Comparison of ENCODE assay signal across 24 cellular contexts in the genomic region with DNA sequence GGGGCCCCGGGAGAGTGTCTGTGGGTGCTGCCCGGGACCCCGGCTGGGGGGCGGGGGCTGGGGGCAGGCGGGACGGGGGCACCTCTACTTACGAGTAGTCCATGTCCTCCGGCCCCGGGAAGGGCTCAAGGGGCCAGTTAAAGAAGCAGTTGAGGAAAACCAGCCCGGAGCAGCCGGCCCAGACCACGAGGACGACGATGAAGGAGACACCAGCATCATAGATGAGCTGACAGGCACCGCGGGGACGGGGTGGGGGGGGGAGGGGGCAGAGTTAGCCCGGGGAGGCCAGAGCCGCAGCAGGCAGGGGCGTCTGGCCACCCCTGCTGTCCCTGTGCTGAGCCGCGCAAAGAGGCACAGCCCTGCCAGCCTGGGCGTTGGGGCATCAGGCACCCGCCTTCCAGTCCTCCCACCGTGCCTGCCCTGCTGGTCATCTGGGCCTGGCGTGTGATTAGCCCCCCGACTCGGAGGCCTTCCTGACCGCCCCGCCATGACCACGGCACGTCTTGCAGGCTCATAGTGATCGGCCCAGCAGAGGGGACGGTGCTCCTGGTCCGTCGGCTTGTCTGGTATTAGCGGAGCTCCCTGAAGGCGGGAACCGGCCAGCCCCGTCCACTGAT. TPM values are rescaled to one million over a fixed set of nuclear protein-coding genes. Genes with fewer than 3 reads are reported as not detected.
DNase-seq lines count a peak whose midpoint lies in the region; ATAC-seq, FAIRE-seq and TF ChIP-seq lines count a peak whose summit lies in the region.
"Had no signal": no experiment of that assay in that cellular context is flagged by ENCODE, and none has a peak within 500 bp of the region (broad histone marks: within the 10 kb centered on the region; RNA-seq: fewer than 3 reads in every experiment).

No MANE protein-coding gene starts in this region.

- FAIRE-seq in GM12878 (lab: Jason Lieb, UNC): no peak

- POLR2A ChIA-PET in GM12878 (lab: Charles Lee): interaction anchor here (0.8 to 0.9 kb wide), 2 partner anchors 12 to 15 kb away, joined by 4 read pairs; no protein-coding TSS in a partner anchor

- CTCF ChIA-PET in GM12878 (lab: Yijun Ruan, JAX): interaction anchor here (2.0 to 2.7 kb wide), 2 partner anchors 17 to 38 kb away, joined by 6 to 9 read pairs; no protein-coding TSS in a partner anchor

- TF ChIP-seq CTCF in KMS-11 (conservative IDR thresholded peaks at IDR 0.05; ENCODE audit: low read depth, low read length): no peak
- no peak for TF ChIP-seq CTCF in GM12878 (IDR thresholded peaks at IDR 0.05 in 2 of 3, conservative IDR thresholded peaks at IDR 0.05 in 1 of 3; ENCODE audit: control insufficient read depth in 2 of 3, extremely low read depth in 1 of 3, insufficient read depth in 1 of 3, low read depth in 3 of 3, low read length in 3 of 3)
- no peak for TF ChIP-seq CTCF in gastrocnemius medialis (IDR thresholded peaks at IDR 0.05 in 4 of 5, conservative IDR thresholded peaks at IDR 0.05 in 1 of 5)
- TF ChIP-seq CTCF in tibial nerve (IDR thresholded peaks at IDR 0.05): no peak
- no peak for TF ChIP-seq CTCF in body of pancreas (IDR thresholded peaks at IDR 0.05)

- TF ChIP-seq POLR2A in GM12878 (IDR thresholded peaks at IDR 0.05; ENCODE audit: low read depth, low read length) (no peak), gastrocnemius medialis (IDR thresholded peaks at IDR 0.05) (no peak), tibial nerve (IDR thresholded peaks at IDR 0.05) (no peak), body of pancreas (IDR thresholded peaks at IDR 0.05) (no peak)

- peak overlapping the region; percentile 87 to 98 (median 95) for H3K4me2 ChIP-seq in BLaER1 treated with 17β-estradiol and CSF1 and Interleukin-3, amounts not matched to agents 10 nM and 100 nM
- no peak overlapping the region; the same call in 1 of the 2 replicates for H3K4me2 ChIP-seq in KMS-11
- no peak overlapping the region for H3K4me2 ChIP-seq in GM12878 (ENCODE audit: control insufficient read depth, insufficient read depth)

- peak overlapping the region in 10 of 11 experiments; percentile 79 to 99 (median 92); a peak in 20 of 22 replicates for H3K27ac ChIP-seq in BLaER1 treated with 17β-estradiol and CSF1 and Interleukin-3, amounts not matched to agents 10 nM and 100 nM
- H3K27ac ChIP-seq in KMS-11: peak overlapping the region; percentile 76; the same call in 1 of the 2 replicates
- no peak overlapping the region for H3K27ac ChIP-seq in GM12878 (ENCODE audit: control insufficient read depth, insufficient read depth)
- peak overlapping the region; percentile 91 to 98 (median 96) for H3K27ac ChIP-seq in gastrocnemius medialis
- no peak overlapping the region for H3K27ac ChIP-seq in tibial nerve
- no peak overlapping the region for H3K27ac ChIP-seq in body of pancreas
- H3K27ac ChIP-seq: cardiac muscle cell, colonic mucosa, foreskin keratinocyte had no signal

- H3K79me2 ChIP-seq in KMS-11 (ENCODE audit: insufficient read depth, low read depth) (no peaks in the 10 kb centered on the region), GM12878 (ENCODE audit: control insufficient read depth, insufficient read depth, low read length) (no peaks in the 10 kb centered on the region; the same call in 1 of the 2 replicates)

- no peaks in the 10 kb centered on the region for H3K9me3 ChIP-seq in BLaER1 treated with 17β-estradiol and CSF1 and Interleukin-3, amounts not matched to agents 10 nM and 100 nM (replicated peaks in 1 of 11)
- H3K9me3 ChIP-seq in GM12878 (replicated peaks; ENCODE audit: control insufficient read depth, insufficient read depth, low read length) (no peaks in the 10 kb centered on the region), gastrocnemius medialis (no peaks in the 10 kb centered on the region), tibial nerve (no peaks in the 10 kb centered on the region), body of pancreas (no peaks in the 10 kb centered on the region)
- H3K9me3 ChIP-seq: colonic mucosa, prostate gland, upper lobe of left lung had no signal

- RAD21 ChIA-PET in GM12878 (lab: Charles Lee; ENCODE audit: unreplicated experiment): interaction anchor here (0.9 to 3.2 kb wide), 3 partner anchors 15 to 39 kb away, joined by 3 to 20 read pairs (median 4); no protein-coding TSS in a partner anchor

- H4K20me1 ChIP-seq in BLaER1 treated with 17β-estradiol and CSF1 and Interleukin-3, amounts not matched to agents 10 nM and 100 nM: no peaks in the 10 kb centered on the region; a peak in 1 of 22 replicates
- no peaks in the 10 kb centered on the region for H4K20me1 ChIP-seq in KMS-11 (ENCODE audit: insufficient read depth)
- no peaks in the 10 kb centered on the region for H4K20me1 ChIP-seq in GM12878 (ENCODE audit: control insufficient read depth, insufficient read depth)

- in situ Hi-C loops in GM12878 (cut with MboI): no loop called here
- in situ Hi-C loops in gastrocnemius medialis (cut with MboI; ENCODE audit: low sequenced_read_pairs in 4 of 4): no loop called here
- in situ Hi-C loops in G401 (cut with HindIII; ENCODE audit: low sequenced_read_pairs): no loop called here

- H3K9ac ChIP-seq in BLaER1 treated with 17β-estradiol and CSF1 and Interleukin-3, amounts not matched to agents 10 nM and 100 nM: peak overlapping the region in 10 of 11 experiments; percentile 68 to 93 (median 82); a peak in 18 of 22 replicates
- no peak overlapping the region for H3K9ac ChIP-seq in KMS-11
- no peak overlapping the region for H3K9ac ChIP-seq in GM12878 (ENCODE audit: control insufficient read depth, insufficient read depth, low read length)

- over 99% methylated on average over 21 of the region's 40 CpGs for WGBS in GM12878 (ENCODE audit: insufficient coverage, insufficient replicate concordance, low lambda C conversion rate, missing lambda C conversion rate)
- 84 to 85% methylated on average over 30 to 32 of the region's 40 CpGs for WGBS in tibial nerve, 2 donors
- 91 to 100% methylated on average over 12 to 35 of the region's 40 CpGs for WGBS in body of pancreas, 2 donors

- H3K27me3 ChIP-seq in BLaER1 treated with 17β-estradiol and CSF1 and Interleukin-3, amounts not matched to agents 10 nM and 100 nM: no peaks in the 10 kb centered on the region
- H3K27me3 ChIP-seq in KMS-11 (ENCODE audit: insufficient read depth, low read depth) (no peaks in the 10 kb centered on the region), GM12878 (replicated peaks in 1 of 2; ENCODE audit: control insufficient read depth in 2 of 2, insufficient read depth in 2 of 2, low read length in 1 of 2) (no peaks in the 10 kb centered on the region), gastrocnemius medialis (no peaks in the 10 kb centered on the region), tibial nerve (no peaks in the 10 kb centered on the region), body of pancreas (no peaks in the 10 kb centered on the region)
- H3K27me3 ChIP-seq: cardiac muscle cell, colonic mucosa, foreskin keratinocyte, upper lobe of left lung had no signal

- no peak for TF ChIP-seq RAD21 in GM12878 (IDR thresholded peaks at IDR 0.05; ENCODE audit: insufficient read depth, low read depth, low read length)

- no TSS peak for BruUV-seq in GM12878 (replicated peaks; lab: Mats Ljungman, UMichigan)

- ATAC-seq in GM12878 (no peak), gastrocnemius medialis (no peak), body of pancreas (no peak)
- ATAC-seq: activated T-helper 17 cell treated with anti-CD3 and anti-CD28 coated beads, Interleukin-2, amount 50 U/mL, for 72 hours; foreskin keratinocyte; left colon; T-helper 17 cell had no signal

- H3K4me3 ChIP-seq in BLaER1 treated with 17β-estradiol and CSF1 and Interleukin-3, amounts not matched to agents 10 nM and 100 nM: peak overlapping the region in 7 of 10 experiments; percentile 28 to 61 (median 51); a peak in 12 of 20 replicates
- no peak overlapping the region for H3K4me3 ChIP-seq in KMS-11 (IDR thresholded peaks at IDR 0.05; ENCODE audit: insufficient read depth, low read depth, low read length)
- H3K4me3 ChIP-seq in GM12878: no peak overlapping the region
- no peak overlapping the region for H3K4me3 ChIP-seq in gastrocnemius medialis
- H3K4me3 ChIP-seq in tibial nerve: no peak overlapping the region
- no peak overlapping the region for H3K4me3 ChIP-seq in body of pancreas
- H3K4me3 ChIP-seq: cardiac muscle cell, colonic mucosa, prostate gland, upper lobe of left lung had no signal

- peaks cover 94 to 100% (median 97%) of the 10 kb centered on the region in 10 experiments for H3K4me1 ChIP-seq in BLaER1 treated with 17β-estradiol and CSF1 and Interleukin-3, amounts not matched to agents 10 nM and 100 nM
- H3K4me1 ChIP-seq in KMS-11 (ENCODE audit: low read depth, poor library complexity, severe bottlenecking) (peaks cover 59% of the 10 kb centered on the region), GM12878 (ENCODE audit: control insufficient read depth, insufficient read depth, low read length) (peaks cover 13% of the 10 kb centered on the region), gastrocnemius medialis (peaks cover 64 to 66% of the 10 kb centered on the region in 2 donors), tibial nerve (peaks cover 0 to 18% (median 12%) of the 10 kb centered on the region in 4 donors), body of pancreas (peaks cover 7% of the 10 kb centered on the region)
- H3K4me1 ChIP-seq: prostate gland had no signal

- DNase-seq in GM12878 (ENCODE audit: low read depth, low spot score): no peak
- no peak for DNase-seq in gastrocnemius medialis
- no peak for DNase-seq in G401 (ENCODE audit: low spot score)
- no peak for DNase-seq in tibial nerve (ENCODE audit: low spot score in 2 of 2)
- no peak for DNase-seq in body of pancreas
- DNase-seq in NCI-H187 treated with DMSO at 0.1 percent for 48 hours (lab: John Stamatoyannopoulos, UW): no peak
- DNase-seq: activated CD4-positive, alpha-beta memory T cell treated with anti-CD3 and anti-CD28 coated beads, Interleukin-2, amount 10 ng/mL, durations not matched to agents 7 days and 5 days; activated CD4-positive, alpha-beta T cell treated with anti-CD3 and anti-CD28 coated beads for 1 hour; activated naive CD4-positive, alpha-beta T cell treated with anti-CD3 and anti-CD28 coated beads, Interleukin-2, amount 50 U/mL, for 16 hours; amygdala; colonic mucosa; foreskin keratinocyte; GOT3; left colon; NCI-H1105 treated with DMSO at 0.1 percent for 48 hours; NCI-H2081 treated with DMSO at 0.1 percent for 48 hours; NCI-H748 treated with DMSO at 0.1 percent for 48 hours; T-helper 17 cell had no signal

- SMC1A ChIA-PET in GM12878 (lab: Charles Lee; ENCODE audit: uncharacterized antibody, unreplicated experiment): interaction anchor here (1.2 to 4.5 kb wide), 2 partner anchors 16 to 38 kb away, joined by 5 to 16 read pairs; no protein-coding TSS in a partner anchor

- peaks cover 0 to 79% (median 49%) of the 10 kb centered on the region in 11 experiments; a peak in 19 of 22 replicates for H3K36me3 ChIP-seq in BLaER1 treated with 17β-estradiol and CSF1 and Interleukin-3, amounts not matched to agents 10 nM and 100 nM
- H3K36me3 ChIP-seq in KMS-11 (ENCODE audit: insufficient read depth) (no peaks in the 10 kb centered on the region), GM12878 (ENCODE audit: control insufficient read depth in 2 of 2, insufficient read depth in 2 of 2, low read length in 1 of 2) (peaks cover 1 to 3% of the 10 kb centered on the region in 2 experiments; a peak in 3 of 4 replicates), gastrocnemius medialis (no peaks in the 10 kb centered on the region), tibial nerve (peaks cover 0 to 58% (median 0%) of the 10 kb centered on the region in 3 donors), body of pancreas (replicated peaks in 1 of 2; ENCODE audit: insufficient read depth in 1 of 2, low read depth in 2 of 2) (no peaks in the 10 kb centered on the region)
- H3K36me3 ChIP-seq: cardiac muscle cell, colonic mucosa, prostate gland had no signal

- H2AFZ ChIP-seq in KMS-11 (ENCODE audit: low read depth) (no peak overlapping the region), GM12878 (ENCODE audit: control insufficient read depth, low read depth, low read length) (no peak overlapping the region)

- intact Hi-C loops in GM12878 (cut with micrococcal nuclease; ENCODE audit: unreplicated experiment) (loop anchor here (2.0 to 5.0 kb wide), 2 partner anchors 15 to 36 kb away; a partner anchor contains a TSS), gastrocnemius medialis (cut with DNase I; ENCODE audit: low total_unique reads) (no loop called here), body of pancreas (cut with DNase I) (no loop called here)

- TF ChIP-seq EP300 in GM12878 (IDR thresholded peaks at IDR 0.05; ENCODE audit: borderline replicate concordance in 1 of 2, control insufficient read depth in 1 of 2, low read depth in 2 of 2, low read length in 2 of 2): no peak
- no peak for TF ChIP-seq EP300 in tibial nerve (IDR thresholded peaks at IDR 0.05)

RNA-seq across cellular contexts. Expression of a gene that starts 29.0 kb away (rescaled TPM):
- total RNA-seq in GM12878 (2013; cell fraction: nucleolus; rRNA removed): 25.6 and 31.4 TPM in 2 replicates
- total RNA-seq in GM12878 (2014; rRNA removed) (24.6 and 24.8 TPM in 2 replicates), GM12878 (2014; rRNA removed; fragmentation: Illumina TruSeq; extraction: Trizol) (19.7 and 21.0 TPM in 2 replicates), GM12878 (2021) (62.8 and 65.4 TPM in 2 replicates), gastrocnemius medialis (10 to 100 TPM in 3 of 4 donors, 1 to 10 TPM in 1; 9.4 to 24.3 (median 19.6) TPM), tibial nerve (10 to 100 TPM; 31.0 to 41.5 (median 39.3) TPM), body of pancreas (10 to 100 TPM; 11.2 to 14.3 TPM)
- polyA plus RNA-seq in GM12878 (2011; ENCODE audit: low read depth): 25.9 TPM
- polyA plus RNA-seq in GM12878 (2011; rRNA removed) (45.6 and 58.4 TPM in 2 replicates), GM12878 (2014; fragmentation: Illumina TruSeq; extraction: Trizol) (67.3 and 88.1 TPM in 2 replicates), GM12878 (2014; fragmentation: Nextera tagmentation; extraction: Ambion mirVana) (10 to 100 TPM; 11.0 to 14.6 TPM), GM12878 (2014; rRNA removed) (50.4 and 51.8 TPM in 2 replicates), GM12878 (2016; fragmentation: Nextera tagmentation; extraction: Ambion mirVana) (10 to 100 TPM in 1 of 2 experiments, 1 to 10 TPM in 1; 5.2 to 41.7 TPM)
- polyA plus RNA-seq in GM12878 (2011; cell fraction: cytosol; rRNA removed): 38.9 and 40.8 TPM in 2 replicates
- 21.5 and 27.6 TPM in 2 replicates for polyA plus RNA-seq in GM12878 (2011; cell fraction: nucleus; rRNA removed)
- polyA plus RNA-seq in GM12878 (2012): 27.0 and 28.6 TPM in 2 replicates
- 21.1 and 21.3 TPM in 2 replicates for polyA minus RNA-seq in GM12878 (2011; rRNA and poly(A)+ RNA removed)
- 9.2 and 10.2 TPM in 2 replicates for polyA minus RNA-seq in GM12878 (2011; cell fraction: cytosol; rRNA and poly(A)+ RNA removed)
- polyA minus RNA-seq in GM12878 (2011; cell fraction: nucleus; rRNA and poly(A)+ RNA removed): 2.1 and 4.8 TPM in 2 replicates
- total RNA-seq in G401 (2014; rRNA removed; shearing (Covaris generic)): 42.1 and 95.3 TPM in 2 replicates

RNA-seq across cellular contexts. Expression of a gene that starts 37.1 kb away (rescaled TPM):
- total RNA-seq in GM12878 (2013; cell fraction: nucleolus; rRNA removed): 26.0 and 27.2 TPM in 2 replicates
- total RNA-seq in GM12878 (2014; rRNA removed) (9.4 and 11.6 TPM in 2 replicates), GM12878 (2014; rRNA removed; fragmentation: Illumina TruSeq; extraction: Trizol) (3.5 and 4.7 TPM in 2 replicates), GM12878 (2021) (14.0 and 14.1 TPM in 2 replicates), gastrocnemius medialis (10 to 100 TPM; 26.9 to 96.9 (median 55.2) TPM), tibial nerve (10 to 100 TPM; 10.3 to 26.1 (median 14.1) TPM), body of pancreas (10 to 100 TPM in 1 of 2 donors, 1 to 10 TPM in 1; 9.6 to 22.4 TPM)
- 1.0 TPM for polyA plus RNA-seq in GM12878 (2011; ENCODE audit: low read depth)
- polyA plus RNA-seq in GM12878 (2011; rRNA removed) (1.7 and 2.9 TPM in 2 replicates), GM12878 (2014; fragmentation: Illumina TruSeq; extraction: Trizol) (1.6 and 3.9 TPM in 2 replicates), GM12878 (2014; fragmentation: Nextera tagmentation; extraction: Ambion mirVana) (under 1 TPM; 0.03 to 0.13 TPM), GM12878 (2014; rRNA removed) (12.3 and 12.6 TPM in 2 replicates), GM12878 (2016; fragmentation: Nextera tagmentation; extraction: Ambion mirVana) (1 to 10 TPM; 6.7 to 7.4 TPM)
- 4.9 and 6.0 TPM in 2 replicates for polyA plus RNA-seq in GM12878 (2011; cell fraction: cytosol; rRNA removed)
- polyA plus RNA-seq in GM12878 (2011; cell fraction: nucleus; rRNA removed): 4.3 and 4.8 TPM in 2 replicates
- polyA plus RNA-seq in GM12878 (2012): 3.8 and 3.9 TPM in 2 replicates
- 4.2 and 8.9 TPM in 2 replicates for polyA minus RNA-seq in GM12878 (2011; rRNA and poly(A)+ RNA removed)
- polyA minus RNA-seq in GM12878 (2011; cell fraction: cytosol; rRNA and poly(A)+ RNA removed): 2.5 and 6.4 TPM in 2 replicates
- polyA minus RNA-seq in GM12878 (2011; cell fraction: nucleus; rRNA and poly(A)+ RNA removed): 3.9 and 6.9 TPM in 2 replicates
- total RNA-seq in G401 (2014; rRNA removed; shearing (Covaris generic)): 22.1 and 39.7 TPM in 2 replicates

RNA-seq across cellular contexts. Expression of a gene that starts 54.0 kb away (rescaled TPM):
- 3.1 and 5.3 TPM in 2 replicates for total RNA-seq in GM12878 (2013; cell fraction: nucleolus; rRNA removed)
- total RNA-seq in GM12878 (2014; rRNA removed) (0.73 and 1.1 TPM in 2 replicates), GM12878 (2014; rRNA removed; fragmentation: Illumina TruSeq; extraction: Trizol) (0.40 and 0.51 TPM in 2 replicates), GM12878 (2021) (1.4 and 1.7 TPM in 2 replicates), gastrocnemius medialis (10 to 100 TPM in 1 of 4 donors, 1 to 10 TPM in 3; 4.1 to 15.1 (median 5.7) TPM), tibial nerve (10 to 100 TPM in 3 of 4 donors, 1 to 10 TPM in 1; 7.1 to 30.6 (median 21.7) TPM), body of pancreas (10 to 100 TPM in 1 of 2 donors, 1 to 10 TPM in 1; 9.1 to 15.5 TPM)
- 0.16 TPM for polyA plus RNA-seq in GM12878 (2011; ENCODE audit: low read depth)
- polyA plus RNA-seq in GM12878 (2011; rRNA removed) (0.27 and 0.45 TPM in 2 replicates), GM12878 (2014; fragmentation: Illumina TruSeq; extraction: Trizol) (0.26 TPM in 1 of 2 replicates, not detected in the other), GM12878 (2014; fragmentation: Nextera tagmentation; extraction: Ambion mirVana) (under 1 TPM; 0.10 to 0.15 TPM), GM12878 (2014; rRNA removed) (1.0 and 1.9 TPM in 2 replicates), GM12878 (2016; fragmentation: Nextera tagmentation; extraction: Ambion mirVana) (under 1 TPM; 0.33 to 0.54 TPM)
- polyA plus RNA-seq in GM12878 (2011; cell fraction: cytosol; rRNA removed): 0.67 and 0.87 TPM in 2 replicates
- 2.6 and 3.5 TPM in 2 replicates for polyA plus RNA-seq in GM12878 (2011; cell fraction: nucleus; rRNA removed)
- 0.84 TPM in 2 replicates for polyA plus RNA-seq in GM12878 (2012)
- 0.15 and 0.52 TPM in 2 replicates for polyA minus RNA-seq in GM12878 (2011; rRNA and poly(A)+ RNA removed)
- polyA minus RNA-seq in GM12878 (2011; cell fraction: cytosol; rRNA and poly(A)+ RNA removed): 0.31 and 0.53 TPM in 2 replicates
- polyA minus RNA-seq in GM12878 (2011; cell fraction: nucleus; rRNA and poly(A)+ RNA removed): 0.77 and 0.85 TPM in 2 replicates
- 0.71 and 3.4 TPM in 2 replicates for total RNA-seq in G401 (2014; rRNA removed; shearing (Covaris generic))
- total RNA-seq: foreskin keratinocyte had no signal

RNA-seq across cellular contexts. Expression of a gene that starts 58.1 kb away (rescaled TPM):
- 2.9 and 5.4 TPM in 2 replicates for total RNA-seq in GM12878 (2013; cell fraction: nucleolus; rRNA removed)
- total RNA-seq in GM12878 (2014; rRNA removed): 5.3 and 6.0 TPM in 2 replicates
- total RNA-seq in GM12878 (2014; rRNA removed; fragmentation: Illumina TruSeq; extraction: Trizol): 2.4 and 3.3 TPM in 2 replicates
- total RNA-seq in GM12878 (2021): 3.5 and 4.2 TPM in 2 replicates
- 0.72 TPM for polyA plus RNA-seq in GM12878 (2011; ENCODE audit: low read depth)
- 1.2 and 2.0 TPM in 2 replicates for polyA plus RNA-seq in GM12878 (2011; rRNA removed)
- 2.3 and 2.8 TPM in 2 replicates for polyA plus RNA-seq in GM12878 (2011; cell fraction: cytosol; rRNA removed)
- polyA plus RNA-seq in GM12878 (2011; cell fraction: nucleus; rRNA removed): 5.5 and 7.1 TPM in 2 replicates
- 2.0 and 2.2 TPM in 2 replicates for polyA plus RNA-seq in GM12878 (2012)
- 0.79 and 2.6 TPM in 2 replicates for polyA plus RNA-seq in GM12878 (2014; fragmentation: Illumina TruSeq; extraction: Trizol)
- under 1 TPM in 1 of 2 experiments, not detected in 1; 0.60 TPM for polyA plus RNA-seq in GM12878 (2014; fragmentation: Nextera tagmentation; extraction: Ambion mirVana)
- polyA plus RNA-seq in GM12878 (2014; rRNA removed): 6.1 and 8.1 TPM in 2 replicates
- polyA plus RNA-seq in GM12878 (2016; fragmentation: Nextera tagmentation; extraction: Ambion mirVana): 1 to 10 TPM; 2.2 to 3.5 TPM
- 0.80 and 0.88 TPM in 2 replicates for polyA minus RNA-seq in GM12878 (2011; rRNA and poly(A)+ RNA removed)
- polyA minus RNA-seq in GM12878 (2011; cell fraction: cytosol; rRNA and poly(A)+ RNA removed): 1.4 and 2.0 TPM in 2 replicates
- 1.5 and 3.4 TPM in 2 replicates for polyA minus RNA-seq in GM12878 (2011; cell fraction: nucleus; rRNA and poly(A)+ RNA removed)
- total RNA-seq in gastrocnemius medialis: 10 to 100 TPM; 45.5 to 94.7 (median 58.9) TPM
- total RNA-seq in G401 (2014; rRNA removed; shearing (Covaris generic)): 9.5 and 36.1 TPM in 2 replicates
- 10 to 100 TPM; 17.6 to 59.1 (median 57.3) TPM for total RNA-seq in tibial nerve
- total RNA-seq in body of pancreas: 10 to 100 TPM; 21.0 to 68.2 TPM

Comparison
In these comparisons a context has a peak if more than half of its experiments do, and no peak if none do; other contexts are left out.
1. H3K27ac ChIP-seq: peak in BLaER1 treated with 17β-estradiol and CSF1 and Interleukin-3, amounts not matched to agents 10 nM and 100 nM (10 of 11), KMS-11 (single experiment) and gastrocnemius medialis (4 of 4); none in GM12878 (single experiment), tibial nerve (0 of 4) and body of pancreas (0 of 4).
2. H3K4me2 ChIP-seq: peak in BLaER1 treated with 17β-estradiol and CSF1 and Interleukin-3, amounts not matched to agents 10 nM and 100 nM (11 of 11); none in KMS-11 (single experiment) and GM12878 (single experiment).
3. H3K4me3 ChIP-seq: peak in BLaER1 treated with 17β-estradiol and CSF1 and Interleukin-3, amounts not matched to agents 10 nM and 100 nM (7 of 10); none in KMS-11 (single experiment), GM12878 (single experiment), gastrocnemius medialis (0 of 4), tibial nerve (0 of 4) and body of pancreas (0 of 2).
4. H3K9ac ChIP-seq: peak in BLaER1 treated with 17β-estradiol and CSF1 and Interleukin-3, amounts not matched to agents 10 nM and 100 nM (10 of 11); none in KMS-11 (single experiment) and GM12878 (single experiment).